18 cellular contexts compared by ENCODE assay signal in genomic region chrX:153494061-153494460, GRCh38. TPM values are rescaled to one million over a fixed set of nuclear protein-coding genes. Genes with fewer than 3 reads are reported as not detected.
DNase-seq lines count a peak whose midpoint lies in the region; TF ChIP-seq lines count a peak whose summit lies in the region.
"Had no signal": no experiment of that assay in that cellular context is flagged by ENCODE, and none has a peak within 500 bp of the region (broad histone marks: within the 10 kb centered on the region; RNA-seq: fewer than 3 reads in every experiment).

No MANE protein-coding gene starts in this region.

- no peaks in the 10 kb centered on the region for H3K9me3 ChIP-seq in mesodermal cell (ENCODE audit: control insufficient read depth, low read length)
- H3K9me3 ChIP-seq: HAP-1 had no signal

- peak overlapping the region; percentile 31 for H3K4me3 ChIP-seq in HFF-Myc (replicated peaks; ENCODE audit: low read depth, low read length)
- no peak overlapping the region for H3K4me3 ChIP-seq in mesodermal cell (ENCODE audit: extremely low read depth, insufficient read depth, low read length, poor library complexity, severe bottlenecking)
- H3K4me3 ChIP-seq: HAP-1 had no signal

- no peaks in the 10 kb centered on the region for H3K36me3 ChIP-seq in mesodermal cell (ENCODE audit: control insufficient read depth, insufficient read depth, low read length)
- H3K36me3 ChIP-seq: HAP-1 had no signal

- DNase-seq in HFF-Myc (ENCODE audit: extremely low read depth, low read depth) (no peak), endothelial cell (ENCODE audit: low spot score) (no peak), type B pancreatic cell (ENCODE audit: extremely low spot score, unreplicated experiment) (no peak), cerebellar cortex (ENCODE audit: low spot score) (no peak)
- DNase-seq in activated CD4-positive, alpha-beta memory T cell treated with anti-CD3 and anti-CD28 coated beads, Interleukin-2, amount 10 ng/mL, durations not matched to agents 7 days and 5 days = no peak
- no peak for DNase-seq in stimulated activated CD4-positive, alpha-beta T cell treated with anti-CD3 and anti-CD28 coated beads, Interleukin-12 subunit alpha, Interleukin-12 subunit beta, amount 100 ng/mL, for 4 hours
- DNase-seq: activated CD8-positive, alpha-beta memory T cell treated with anti-CD3 and anti-CD28 coated beads, Interleukin-2, amount 50 U/mL, for 48 hours; activated naive CD4-positive, alpha-beta T cell treated with anti-CD3 and anti-CD28 coated beads, Interleukin-2, amount 50 U/mL, for 16 hours; CD4-positive, alpha-beta T cell; DND-41; MV-4-11; NCI-H2081 treated with DMSO at 0.1 percent for 48 hours; RPMI8226 had no signal

- H3K27ac Mint-ChIP-seq in endothelial cell (ENCODE audit: unreplicated experiment) (no peak overlapping the region), type B pancreatic cell (no peak overlapping the region)
- no peak overlapping the region for H3K27ac Mint-ChIP-seq in activated CD4-positive, alpha-beta memory T cell treated with anti-CD3 and anti-CD28 coated beads, Interleukin-2, amount 10 ng/mL, durations not matched to agents 7 days and 5 days
- H3K27ac Mint-ChIP-seq: CD4-positive, alpha-beta T cell; natural killer cell treated with Interleukin-12 subunit alpha and Interleukin-12 subunit beta and Interleukin-15 and Interleukin-18, amount 100 ng/mL, for 72 hours had no signal

- no peaks in the 10 kb centered on the region for H3K36me3 Mint-ChIP-seq in endothelial cell (ENCODE audit: low read depth, unreplicated experiment)
- no peaks in the 10 kb centered on the region for H3K36me3 Mint-ChIP-seq in type B pancreatic cell
- no peaks in the 10 kb centered on the region for H3K36me3 Mint-ChIP-seq in activated CD4-positive, alpha-beta memory T cell treated with anti-CD3 and anti-CD28 coated beads, Interleukin-2, amount 10 ng/mL, durations not matched to agents 7 days and 5 days (ENCODE audit: low read depth)
- H3K36me3 Mint-ChIP-seq: natural killer cell treated with Interleukin-12 subunit alpha and Interleukin-12 subunit beta and Interleukin-15 and Interleukin-18, amount 100 ng/mL, for 72 hours had no signal

- H3K9me3 Mint-ChIP-seq in endothelial cell (ENCODE audit: unreplicated experiment) (no peaks in the 10 kb centered on the region), type B pancreatic cell (no peaks in the 10 kb centered on the region)
- no peaks in the 10 kb centered on the region for H3K9me3 Mint-ChIP-seq in activated CD4-positive, alpha-beta memory T cell treated with anti-CD3 and anti-CD28 coated beads, Interleukin-2, amount 10 ng/mL, durations not matched to agents 7 days and 5 days
- H3K9me3 Mint-ChIP-seq: CD4-positive, alpha-beta T cell; central memory CD8-positive, alpha-beta T cell; natural killer cell treated with Interleukin-12 subunit alpha and Interleukin-12 subunit beta and Interleukin-15 and Interleukin-18, amount 100 ng/mL, for 72 hours had no signal

- peaks cover 42% of the 10 kb centered on the region for H3K4me1 ChIP-seq in mesodermal cell (ENCODE audit: control insufficient read depth, insufficient read depth, low read length, poor library complexity, severe bottlenecking)
- H3K4me1 ChIP-seq: HAP-1 had no signal

- H3K27ac ChIP-seq in mesodermal cell (ENCODE audit: low read depth, low read length, severe bottlenecking) = peak overlapping the region; percentile 10

- 95 to 100% methylated on average over 2 to 4 of the region's 12 CpGs for WGBS in mesodermal cell (ENCODE audit: insufficient coverage in 2 of 2), 2 experiments

- POLR2A ChIA-PET in activated CD4-positive, alpha-beta memory T cell treated with anti-CD3 and anti-CD28 coated beads, Interleukin-2, amount 10 ng/mL, durations not matched to agents 7 days and 5 days (lab: Charles Lee) = no interaction called here

- TF ChIP-seq CTCF in HFF-Myc (IDR thresholded peaks at IDR 0.05; ENCODE audit: low read depth, low read length, missing control alignments) = no peak
- no peak for TF ChIP-seq CTCF in endothelial cell (IDR thresholded peaks at IDR 0.05; ENCODE audit: unreplicated experiment)
- TF ChIP-seq CTCF in type B pancreatic cell (conservative IDR thresholded peaks at IDR 0.05) = no peak

- H3K4me3 Mint-ChIP-seq in endothelial cell (ENCODE audit: unreplicated experiment) (peak overlapping the region; percentile 32), type B pancreatic cell (peak overlapping the region; percentile 31)
- no peak overlapping the region for H3K4me3 Mint-ChIP-seq in activated CD4-positive, alpha-beta memory T cell treated with anti-CD3 and anti-CD28 coated beads, Interleukin-2, amount 10 ng/mL, durations not matched to agents 7 days and 5 days
- H3K4me3 Mint-ChIP-seq: CD4-positive, alpha-beta T cell; central memory CD8-positive, alpha-beta T cell; natural killer cell treated with Interleukin-12 subunit alpha and Interleukin-12 subunit beta and Interleukin-15 and Interleukin-18, amount 100 ng/mL, for 72 hours had no signal

- H3K4me1 Mint-ChIP-seq in endothelial cell (ENCODE audit: unreplicated experiment) = peaks cover 26% of the 10 kb centered on the region
- H3K4me1 Mint-ChIP-seq in type B pancreatic cell (ENCODE audit: unreplicated experiment) = peaks cover 5% of the 10 kb centered on the region
- H3K4me1 Mint-ChIP-seq in activated CD4-positive, alpha-beta memory T cell treated with anti-CD3 and anti-CD28 coated beads, Interleukin-2, amount 10 ng/mL, durations not matched to agents 7 days and 5 days = no peaks in the 10 kb centered on the region
- H3K4me1 Mint-ChIP-seq: central memory CD8-positive, alpha-beta T cell had no signal

- H3K27me3 Mint-ChIP-seq in endothelial cell (ENCODE audit: unreplicated experiment) = peaks cover 4% of the 10 kb centered on the region
- no peaks in the 10 kb centered on the region for H3K27me3 Mint-ChIP-seq in type B pancreatic cell
- H3K27me3 Mint-ChIP-seq in activated CD4-positive, alpha-beta memory T cell treated with anti-CD3 and anti-CD28 coated beads, Interleukin-2, amount 10 ng/mL, durations not matched to agents 7 days and 5 days = no peaks in the 10 kb centered on the region
- H3K27me3 Mint-ChIP-seq: CD4-positive, alpha-beta T cell; central memory CD8-positive, alpha-beta T cell had no signal

- CTCF ChIA-PET in activated CD4-positive, alpha-beta memory T cell treated with anti-CD3 and anti-CD28 coated beads, Interleukin-2, amount 10 ng/mL, durations not matched to agents 7 days and 5 days (lab: Charles Lee) = interaction anchor here (1.2 kb wide), 1 partner anchor 13 kb away, joined by 3 read pairs; no protein-coding TSS in a partner anchor

RNA-seq across cellular contexts. Expression of gene BGN, which starts 0.7 kb away (rescaled TPM):
- total RNA-seq in endothelial cell (ENCODE audit: unreplicated experiment) (393 TPM), type B pancreatic cell (ENCODE audit: low replicate concordance) (2.7 and 29.6 TPM in 2 replicates)
- 158 TPM for polyA plus RNA-seq in mesodermal cell (2013, experiment 1 of 2)
- 104 TPM for polyA plus RNA-seq in mesodermal cell (2013, experiment 2 of 2)
- not detected for total RNA-seq in activated CD4-positive, alpha-beta memory T cell treated with anti-CD3 and anti-CD28 coated beads, Interleukin-2, amount 10 ng/mL, durations not matched to agents 7 days and 5 days
- total RNA-seq: CD4-positive, alpha-beta T cell; natural killer cell treated with Interleukin-12 subunit alpha and Interleukin-12 subunit beta and Interleukin-15 and Interleukin-18, amount 100 ng/mL, for 72 hours; T-helper 1 cell treated with Interleukin-12 subunit alpha and Interleukin-12 subunit beta and Interleukin-4 antibody, amounts not matched to agents 30 ng/mL and 1 ng/mL, for 36 hours had no signal

RNA-seq across cellular contexts. Expression of gene ATP2B3, which starts 23.4 kb away (rescaled TPM):
- 0.10 TPM for total RNA-seq in endothelial cell (ENCODE audit: unreplicated experiment)
- polyA plus RNA-seq in mesodermal cell (2013, experiment 1 of 2) = 0.18 TPM
- polyA plus RNA-seq in mesodermal cell (2013, experiment 2 of 2) = 0.46 TPM
- total RNA-seq in type B pancreatic cell (ENCODE audit: low replicate concordance) = 0.26 and 0.43 TPM in 2 replicates
- total RNA-seq in activated CD4-positive, alpha-beta memory T cell treated with anti-CD3 and anti-CD28 coated beads, Interleukin-2, amount 10 ng/mL, durations not matched to agents 7 days and 5 days = not detected
- total RNA-seq: CD4-positive, alpha-beta T cell; natural killer cell treated with Interleukin-12 subunit alpha and Interleukin-12 subunit beta and Interleukin-15 and Interleukin-18, amount 100 ng/mL, for 72 hours had no signal

RNA-seq across cellular contexts. Expression of gene HAUS7, which starts 23.7 kb away (rescaled TPM):
- total RNA-seq in endothelial cell (ENCODE audit: unreplicated experiment) = 27.7 TPM
- 22.9 TPM for polyA plus RNA-seq in mesodermal cell (2013, experiment 1 of 2)
- polyA plus RNA-seq in mesodermal cell (2013, experiment 2 of 2) = 20.7 TPM
- 19.6 and 32.5 TPM in 2 replicates for total RNA-seq in type B pancreatic cell (ENCODE audit: low replicate concordance)
- 10 to 100 TPM; 33.8 to 40.5 TPM for total RNA-seq in activated CD4-positive, alpha-beta memory T cell treated with anti-CD3 and anti-CD28 coated beads, Interleukin-2, amount 10 ng/mL, durations not matched to agents 7 days and 5 days

RNA-seq across cellular contexts. Expression of gene TREX2, which starts 48.2 kb away (rescaled TPM):
- total RNA-seq in endothelial cell (ENCODE audit: unreplicated experiment) = 1.5 TPM
- polyA plus RNA-seq in mesodermal cell (2013, experiment 1 of 2) = not detected
- polyA plus RNA-seq in mesodermal cell (2013, experiment 2 of 2) = not detected
- 0.72 and 1.3 TPM in 2 replicates for total RNA-seq in type B pancreatic cell (ENCODE audit: low replicate concordance)
- total RNA-seq in activated CD4-positive, alpha-beta memory T cell treated with anti-CD3 and anti-CD28 coated beads, Interleukin-2, amount 10 ng/mL, durations not matched to agents 7 days and 5 days = 1 to 10 TPM; 1.1 to 1.8 TPM
